Comparison of ENCODE assay signal across 1 cellular context in genomic region chr19:47663911-47664771, GRCh38.
TF ChIP-seq lines count a peak whose summit lies in the region.

No MANE protein-coding gene starts in this region.

TF ChIP-seq in K562, 482 proteins besides CTCF, POLR2A, EP300 and RAD21 (continued from another document and continues in another):
- TF ChIP-seq AFF1 (IDR thresholded peaks at IDR 0.05; ENCODE audit: low read depth in 1 of 2, partially characterized antibody in 2 of 2) (no peak), BRF2 (IDR thresholded peaks at IDR 0.05; ENCODE audit: borderline replicate concordance, insufficient read depth, insufficient read length) (no peak), VEZF1 (CRISPR knock-in tag; IDR thresholded peaks at IDR 0.05) (peak; percentile 38; the same call in 1 of the 2 replicates), BHLHE40 (IDR thresholded peaks at IDR 0.05; ENCODE audit: low read length) (0 out of 2 replicates have a peak, but pooled peaks have one; percentile 17), DDX20 (tag; IDR thresholded peaks at IDR 0.05; ENCODE audit: low read depth) (no peak), MEIS2 (IDR thresholded peaks at IDR 0.05; ENCODE audit: partially characterized antibody) (peak; percentile 44), MGA (IDR thresholded peaks at IDR 0.05) (no peak), ZKSCAN1 (IDR thresholded peaks at IDR 0.05; ENCODE audit: low read depth, low read length) (0 out of 2 replicates have a peak, but pooled peaks have one; percentile 25), CHD7 (IDR thresholded peaks at IDR 0.05; ENCODE audit: low read depth, low read length) (no peak), NRF1 (conservative IDR thresholded peaks at IDR 0.05 in 1 of 2, IDR thresholded peaks at IDR 0.05 in 1 of 2) (0 out of 4 replicates have a peak, but pooled peaks of 1 of the 2 experiments have one; percentile 16), ZNF780A (CRISPR knock-in tag; IDR thresholded peaks at IDR 0.05) (no peak), ZFP36 (IDR thresholded peaks at IDR 0.05; ENCODE audit: low read depth, low read length, partially characterized antibody) (no peak), MLLT1 (IDR thresholded peaks at IDR 0.05) (peak in 1 of 2 experiments; percentile 75; a peak in 2 of 4 replicates)
